ENCODE assay signal across 16 cellular contexts in the genomic region with DNA sequence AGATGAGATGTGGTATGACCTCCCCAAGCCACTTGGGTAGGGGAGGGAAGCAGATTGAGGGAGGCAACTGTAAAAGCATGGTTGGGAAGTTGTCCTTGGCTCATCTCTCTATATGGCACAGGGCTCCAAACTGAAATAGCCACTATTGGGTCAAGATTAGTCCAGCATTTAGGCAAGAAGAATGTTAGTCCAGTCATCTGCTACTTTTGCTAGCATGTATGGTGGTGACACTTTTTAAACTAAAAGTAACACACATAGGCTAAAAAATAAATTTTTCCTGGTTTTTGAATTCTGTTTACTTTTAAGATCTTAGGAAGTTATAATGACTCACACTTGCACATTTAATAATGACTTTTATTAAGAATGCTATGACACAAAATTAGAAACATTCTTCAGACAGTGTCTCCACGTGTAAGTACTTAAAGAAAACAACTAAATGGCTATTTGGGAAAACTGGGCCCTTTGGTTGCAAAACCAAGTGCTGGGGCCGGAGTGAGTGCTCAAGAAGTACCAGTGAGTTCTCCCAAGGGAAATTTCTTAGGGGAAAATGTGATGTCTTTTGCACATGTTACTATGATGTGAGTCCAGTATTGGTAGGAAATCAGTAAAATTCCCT.
DNase-seq lines count a peak whose midpoint lies in the region; ATAC-seq and TF ChIP-seq lines count a peak whose summit lies in the region.
"Had no signal": no experiment of that assay in that cellular context is flagged by ENCODE, and none has a peak within 500 bp of the region (broad histone marks: within the 10 kb centered on the region; RNA-seq: fewer than 3 reads in every experiment).

No MANE protein-coding gene starts in this region.

- TF ChIP-seq CTCF in tibial artery (IDR thresholded peaks at IDR 0.05) (no peak), MM.1S (IDR thresholded peaks at IDR 0.05; ENCODE audit: low read length) (no peak)

- no peak for DNase-seq in Right ventricle myocardium superior
- DNase-seq in Right ventricle myocardium inferior (ENCODE audit: missing footprints): no peak
- DNase-seq in adipocyte (ENCODE audit: low read depth): no peak
- no peak for DNase-seq in naive thymus-derived CD4-positive, alpha-beta T cell
- no peak for DNase-seq in tibial artery
- no peak for DNase-seq in mucosa of gallbladder (ENCODE audit: low spot score)
- no peak for DNase-seq in GM19240 (ENCODE audit: insufficient read length, low spot score)
- no peak for DNase-seq in MM.1S
- DNase-seq: activated naive CD4-positive, alpha-beta T cell treated with anti-CD3 and anti-CD28 coated beads, Interleukin-2, amount 50 U/mL, for 16 hours; DMS153; heart left ventricle; KG1; NCI-H1417 treated with DMSO at 0.1 percent for 48 hours; NCI-H226; stimulated activated CD4-positive, alpha-beta T cell treated with anti-CD3 and anti-CD28 coated beads, Interleukin-2, amount 100 ng/mL, for 48 hours; uterus had no signal

- peak; percentile 10 for ATAC-seq in Right ventricle myocardium superior (ENCODE audit: poor library complexity)
- no peak for ATAC-seq in Right ventricle myocardium inferior
- no peak for ATAC-seq in naive thymus-derived CD4-positive, alpha-beta T cell

- H3K4me3 Mint-ChIP-seq in naive thymus-derived CD4-positive, alpha-beta T cell: no peak overlapping the region

- H3K27me3 ChIP-seq in adipocyte (replicated peaks; ENCODE audit: control insufficient read depth, insufficient read depth, low read length) (no peaks in the 10 kb centered on the region), tibial artery (no peaks in the 10 kb centered on the region), MM.1S (replicated peaks; ENCODE audit: insufficient read depth, low read length) (no peaks in the 10 kb centered on the region)
- H3K27me3 ChIP-seq in naive thymus-derived CD4-positive, alpha-beta T cell (ENCODE audit: control insufficient read depth in 2 of 2, insufficient read depth in 2 of 2, low read length in 2 of 2): no peaks in the 10 kb centered on the region
- H3K27me3 ChIP-seq: heart left ventricle, uterus had no signal

- H2AFZ ChIP-seq in MM.1S (ENCODE audit: low read length): no peak overlapping the region

- no peaks in the 10 kb centered on the region for H3K9me3 Mint-ChIP-seq in naive thymus-derived CD4-positive, alpha-beta T cell

- no peaks in the 10 kb centered on the region for H4K20me1 ChIP-seq in MM.1S (ENCODE audit: insufficient read depth, low read length)

- peaks cover 0 to 32% (median 22%) of the 10 kb centered on the region in 5 donors for H3K36me3 Mint-ChIP-seq in naive thymus-derived CD4-positive, alpha-beta T cell

- H3K9ac ChIP-seq in adipocyte (ENCODE audit: low read length) (peak overlapping the region; percentile 72), MM.1S (ENCODE audit: low read length) (no peak overlapping the region)

- H3K4me3 ChIP-seq in adipocyte (ENCODE audit: low read length) (peak overlapping the region; percentile 33), tibial artery (no peak overlapping the region), MM.1S (ENCODE audit: low read length) (no peak overlapping the region)
- no peak overlapping the region for H3K4me3 ChIP-seq in naive thymus-derived CD4-positive, alpha-beta T cell (ENCODE audit: low read length)
- H3K4me3 ChIP-seq: heart left ventricle, uterus had no signal

- peaks cover 38 to 95% (median 90%) of the 10 kb centered on the region in 7 donors for H3K4me1 Mint-ChIP-seq in naive thymus-derived CD4-positive, alpha-beta T cell

- no peaks in the 10 kb centered on the region for H3K79me2 ChIP-seq in MM.1S (ENCODE audit: low read length)

- peaks cover 67% of the 10 kb centered on the region for H3K4me1 ChIP-seq in adipocyte (ENCODE audit: control insufficient read depth, insufficient read depth, low read length)
- peaks cover 24 to 46% of the 10 kb centered on the region in 2 donors for H3K4me1 ChIP-seq in naive thymus-derived CD4-positive, alpha-beta T cell (ENCODE audit: control insufficient read depth in 2 of 2, insufficient read depth in 2 of 2, low read length in 2 of 2)
- H3K4me1 ChIP-seq in tibial artery: peaks cover 0 to 38% (median 19%) of the 10 kb centered on the region in 4 donors
- H3K4me1 ChIP-seq in MM.1S (ENCODE audit: low read length): no peaks in the 10 kb centered on the region
- H3K4me1 ChIP-seq: uterus had no signal

- no peaks in the 10 kb centered on the region for H3K9me2 ChIP-seq in MM.1S (replicated peaks; ENCODE audit: insufficient read depth, low read length)

- no peak overlapping the region for H3K4me2 ChIP-seq in MM.1S (ENCODE audit: low read depth, low read length)

- H3K36me3 ChIP-seq in adipocyte (ENCODE audit: control insufficient read depth, insufficient read depth, low read length, severe bottlenecking) (no peaks in the 10 kb centered on the region), tibial artery (no peaks in the 10 kb centered on the region), MM.1S (replicated peaks; ENCODE audit: insufficient read depth, low read length) (no peaks in the 10 kb centered on the region)
- H3K36me3 ChIP-seq in naive thymus-derived CD4-positive, alpha-beta T cell (ENCODE audit: control insufficient read depth in 2 of 3, insufficient read depth in 3 of 3, low read length in 3 of 3): peaks cover 3 to 30% (median 7%) of the 10 kb centered on the region in 3 experiments
- H3K36me3 ChIP-seq: heart left ventricle, uterus had no signal

- POLR2A ChIA-PET in naive thymus-derived CD4-positive, alpha-beta T cell (lab: Charles Lee): no interaction called here

- CTCF ChIA-PET in naive thymus-derived CD4-positive, alpha-beta T cell (lab: Charles Lee): interaction anchor here (0.6 kb wide), 1 partner anchor 145 kb away, joined by 3 read pairs; no protein-coding TSS in a partner anchor

- H3K27ac Mint-ChIP-seq in naive thymus-derived CD4-positive, alpha-beta T cell: peak overlapping the region in 8 of 9 donors; percentile 16 to 84 (median 72)

- no peak overlapping the region for H3K27ac ChIP-seq in naive thymus-derived CD4-positive, alpha-beta T cell (ENCODE audit: low read depth, low read length)
- H3K27ac ChIP-seq in tibial artery: peak overlapping the region; percentile 23 to 38
- H3K27ac ChIP-seq in MM.1S (ENCODE audit: low read length): no peak overlapping the region
- H3K27ac ChIP-seq: uterus had no signal

- intact Hi-C loops in Right ventricle myocardium superior (cut with DNase I) (no loop called here), Right ventricle myocardium inferior (cut with DNase I) (loop anchor here (2.0 kb wide), 1 partner anchor 39 kb away; no protein-coding TSS in a partner anchor), tibial artery (cut with DNase I; ENCODE audit: low total_unique reads) (no loop called here)
- intact Hi-C loops in naive thymus-derived CD4-positive, alpha-beta T cell (cut with micrococcal nuclease): no loop called here

- H3K27me3 Mint-ChIP-seq in naive thymus-derived CD4-positive, alpha-beta T cell: no peaks in the 10 kb centered on the region

- H3K9me3 ChIP-seq in adipocyte (ENCODE audit: control insufficient read depth, low read length) (no peaks in the 10 kb centered on the region), tibial artery (no peaks in the 10 kb centered on the region), MM.1S (replicated peaks; ENCODE audit: insufficient read depth, low read length) (no peaks in the 10 kb centered on the region)
- H3K9me3 ChIP-seq in naive thymus-derived CD4-positive, alpha-beta T cell (ENCODE audit: control insufficient read depth in 2 of 3, low read length in 3 of 3): no peaks in the 10 kb centered on the region
- H3K9me3 ChIP-seq: heart left ventricle, uterus had no signal

- no peaks in the 10 kb centered on the region for H3F3A ChIP-seq in MM.1S (ENCODE audit: insufficient read depth, low read length)

Comparison
In these comparisons a context has a peak if more than half of its experiments do, and no peak if none do; other contexts are left out.
1. H3K27ac ChIP-seq: peak in tibial artery (2 of 2); none in naive thymus-derived CD4-positive, alpha-beta T cell (single experiment) and MM.1S (single experiment).